8 cellular contexts compared by ENCODE assay signal in the genomic region with DNA sequence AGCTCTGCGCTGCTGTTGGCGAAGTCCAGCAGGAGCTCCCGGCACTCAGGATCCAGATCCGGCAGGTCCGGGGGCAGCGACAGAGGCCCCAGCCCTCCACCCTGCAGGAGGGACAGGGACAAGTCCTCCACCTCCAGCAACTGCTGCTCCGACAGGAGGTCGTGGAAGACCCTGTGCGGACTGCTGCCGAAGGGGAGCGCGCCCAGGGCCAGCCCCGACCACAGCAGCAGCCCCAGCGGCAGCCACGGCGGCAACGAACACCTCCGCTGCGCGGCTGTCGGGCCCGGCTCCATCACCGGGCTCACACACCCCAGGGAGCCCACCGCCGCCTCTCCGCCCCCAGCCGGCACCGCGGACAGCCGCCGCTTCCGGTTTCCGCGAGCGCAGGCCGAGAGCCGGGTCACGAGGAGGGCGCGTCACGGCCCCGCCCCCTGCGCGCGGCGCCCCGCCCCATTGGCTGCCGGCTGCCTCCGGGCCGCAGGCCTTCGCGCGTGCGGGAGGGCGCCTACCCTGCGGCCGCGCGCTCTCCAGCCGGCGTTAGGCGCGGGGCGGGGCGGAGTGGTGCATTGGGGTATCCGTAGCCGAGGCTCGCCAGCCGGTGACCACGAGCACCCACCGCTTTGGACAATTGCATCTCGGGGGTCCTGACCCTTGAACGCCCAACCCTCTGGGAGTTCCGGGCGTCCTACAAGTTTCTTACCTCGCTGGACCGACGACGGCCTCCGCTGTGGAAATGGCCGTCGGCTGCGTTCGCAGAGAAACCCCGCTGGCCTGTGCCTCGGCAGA. TPM values are rescaled to one million over a fixed set of nuclear protein-coding genes. Genes with fewer than 3 reads are reported as not detected.
DNase-seq lines count a peak whose midpoint lies in the region; ATAC-seq and TF ChIP-seq lines count a peak whose summit lies in the region.

A gene with protein sequence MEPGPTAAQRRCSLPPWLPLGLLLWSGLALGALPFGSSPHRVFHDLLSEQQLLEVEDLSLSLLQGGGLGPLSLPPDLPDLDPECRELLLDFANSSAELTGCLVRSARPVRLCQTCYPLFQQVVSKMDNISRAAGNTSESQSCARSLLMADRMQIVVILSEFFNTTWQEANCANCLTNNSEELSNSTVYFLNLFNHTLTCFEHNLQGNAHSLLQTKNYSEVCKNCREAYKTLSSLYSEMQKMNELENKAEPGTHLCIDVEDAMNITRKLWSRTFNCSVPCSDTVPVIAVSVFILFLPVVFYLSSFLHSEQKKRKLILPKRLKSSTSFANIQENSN (minus strand): TSS at position 383 of the 786 bp plus-strand sequence. CDS start 90 bp downstream, at position 293.

- peak; percentile 91 for ATAC-seq in GM21447 (IDR thresholded peaks at IDR 0.05; ENCODE audit: unreplicated experiment)

- H3K9ac ChIP-seq in HUES64 (ENCODE audit: low read depth, low read length), result peak within 1 kb of the TSS; percentile 92

- TF ChIP-seq CTCF in epithelial cell of esophagus (IDR thresholded peaks at IDR 0.05; ENCODE audit: insufficient read depth, low read depth, low read length, missing control alignments), result no peak

- WGBS in HUES64, result under 1% methylated on average over 86 of the region's 86 CpGs

- H3K36me3 ChIP-seq in HUES64 (ENCODE audit: insufficient read depth, low read length), result no peaks in the 10 kb centered on the region

- peaks cover 15% of the 10 kb centered on the region for H3K4me1 ChIP-seq in HUES64 (ENCODE audit: insufficient read depth, low read length)

- DNase-seq in D341Med (ENCODE audit: low spot score) (peak; percentile 100), OCI-M1 (lab: John Stamatoyannopoulos, UW) (peak; percentile 96), activated T-cell treated with anti-CD3 and anti-CD28 coated beads for 4 hours (peak; percentile 91), epithelial cell of esophagus (ENCODE audit: low read depth) (peak; percentile 89), mucosa of gallbladder (ENCODE audit: low spot score) (peak; percentile 93)
- peak; percentile 95 for DNase-seq in stimulated activated CD8-positive, alpha-beta memory T cell treated with anti-CD3 and anti-CD28 coated beads, Interleukin-4, amount 100 ng/mL, for 48 hours

- peak within 1 kb of the TSS; percentile 81 for H3K27ac ChIP-seq in HUES64 (ENCODE audit: low read depth, low read length)

- H3K9me3 ChIP-seq in HUES64 (ENCODE audit: insufficient read depth, low read depth, low read length), result no peaks in the 10 kb centered on the region

- H3K27me3 ChIP-seq in HUES64 (ENCODE audit: insufficient read depth, low read length), result peaks cover 7% of the 10 kb centered on the region

- H3K4me3 ChIP-seq in HUES64 (ENCODE audit: low read length) (peak within 1 kb of the TSS; percentile 82), epithelial cell of esophagus (ENCODE audit: low read length) (peak within 1 kb of the TSS; percentile 87)

RNA-seq across cellular contexts. Expression of the gene that starts here (rescaled TPM):
- polyA plus RNA-seq in HUES64 (2013, experiment 1 of 2), result 24.4 TPM
- polyA plus RNA-seq in HUES64 (2013, experiment 2 of 2), result 27.1 TPM
- total RNA-seq in mucosa of gallbladder, result 33.4 TPM

Comparison
In these comparisons a context has a peak if more than half of its experiments do, and no peak if none do; other contexts are left out.
1. Peak in every context shown above with its lines: DNase-seq, ATAC-seq, H3K4me3 ChIP-seq and H3K27ac ChIP-seq.